In the genomic region with DNA sequence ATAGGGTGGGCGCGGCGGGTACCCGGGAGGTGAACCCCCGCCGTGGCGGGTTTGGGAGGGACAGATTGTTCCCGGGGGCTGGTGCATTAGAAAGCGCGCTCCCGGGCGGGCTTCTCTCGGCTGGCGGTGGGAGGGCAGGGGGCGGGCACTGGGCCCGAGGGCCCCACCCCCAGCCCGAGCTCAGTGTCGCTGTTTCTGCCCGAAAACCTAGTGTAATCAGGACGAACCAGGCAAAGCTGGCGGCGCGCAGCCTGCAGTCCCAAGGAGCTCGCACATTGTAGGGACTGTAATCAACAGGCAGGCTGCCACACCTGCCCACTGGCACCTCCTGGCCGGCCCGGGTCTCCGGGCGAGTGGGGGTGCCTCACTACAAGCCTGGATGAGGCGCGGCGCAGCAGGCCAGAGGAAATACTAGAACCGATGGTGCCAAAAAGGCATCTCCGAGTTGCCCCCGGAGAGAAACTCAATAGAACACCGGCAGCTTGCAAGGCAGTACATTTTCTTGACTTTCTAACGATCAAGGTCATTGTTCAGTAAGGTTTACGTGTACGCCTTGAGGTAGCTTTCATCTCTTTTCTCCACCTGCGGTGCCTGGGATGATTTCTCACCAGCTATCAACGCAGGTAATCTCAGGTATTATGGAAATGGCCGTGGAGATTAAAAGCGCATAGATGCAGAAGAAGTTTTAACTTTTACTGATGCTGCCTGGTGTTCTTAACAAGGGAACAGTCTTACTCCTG, we compare ENCODE assay signal across 8 cellular contexts. TPM values are rescaled to one million over a fixed set of nuclear protein-coding genes. Genes with fewer than 3 reads are reported as not detected.
DNase-seq lines count a peak whose midpoint lies in the region; ATAC-seq, FAIRE-seq and TF ChIP-seq lines count a peak whose summit lies in the region.

No MANE protein-coding gene starts in this region.

- H3K4me1 ChIP-seq in endothelial cell of umbilical vein (ENCODE audit: control insufficient read depth, extremely low read depth, insufficient read depth, low read length): peaks cover 2% of the 10 kb centered on the region
- peaks cover 0 to 4% of the 10 kb centered on the region in 2 donors for H3K4me1 ChIP-seq in naive thymus-derived CD4-positive, alpha-beta T cell (ENCODE audit: control insufficient read depth in 2 of 2, insufficient read depth in 2 of 2, low read length in 2 of 2)

- H3K4me3 Mint-ChIP-seq in activated CD8-positive, alpha-beta memory T cell treated with anti-CD3 and anti-CD28 coated beads, Interleukin-2, amount 10 ng/mL, durations not matched to agents 7 days and 5 days: peak overlapping the region; percentile 73
- peak overlapping the region; percentile 85 to 92 (median 88) for H3K4me3 Mint-ChIP-seq in naive thymus-derived CD4-positive, alpha-beta T cell
- peak overlapping the region; percentile 81 to 90 for H3K4me3 Mint-ChIP-seq in stimulated activated naive B cell treated with anti-CD40 and anti-IgM and Interleukin-4, amounts not matched to agents 10 μg/mL and 1 μg/mL and 100 μg/mL, for 72 hours

- POLR2A ChIA-PET in endothelial cell of umbilical vein (lab: Charles Lee): no interaction called here
- POLR2A ChIA-PET in naive thymus-derived CD4-positive, alpha-beta T cell (lab: Charles Lee): interaction anchor here (0.6 to 2.5 kb wide), 3 partner anchors 10 to 1233 kb away, joined by 3 to 8 read pairs (median 3); a partner anchor contains a TSS

- no peaks in the 10 kb centered on the region for H3K9me3 ChIP-seq in endothelial cell of umbilical vein (replicated peaks; ENCODE audit: control insufficient read depth, insufficient read depth, low read length)
- no peaks in the 10 kb centered on the region for H3K9me3 ChIP-seq in naive thymus-derived CD4-positive, alpha-beta T cell (ENCODE audit: control insufficient read depth in 2 of 3, low read length in 3 of 3)

- peak; percentile 28 for FAIRE-seq in endothelial cell of umbilical vein (lab: Jason Lieb, UNC)

- no peak for TF ChIP-seq POLR2A in endothelial cell of umbilical vein (IDR thresholded peaks at IDR 0.05; ENCODE audit: low read depth, low read length)

- CTCF ChIA-PET in activated CD8-positive, alpha-beta memory T cell treated with anti-CD3 and anti-CD28 coated beads, Interleukin-2, amount 10 ng/mL, durations not matched to agents 7 days and 5 days (lab: Charles Lee): interaction anchor here (0.7 to 5.6 kb wide), 6 partner anchors 10 to 107 kb away, joined by 3 to 42 read pairs (median 4); no protein-coding TSS in a partner anchor
- CTCF ChIA-PET in endothelial cell of umbilical vein (lab: Charles Lee): interaction anchor here (2.2 to 7.4 kb wide), 2 partner anchors 10 to 57 kb away, joined by 6 to 84 read pairs; no protein-coding TSS in a partner anchor
- CTCF ChIA-PET in naive thymus-derived CD4-positive, alpha-beta T cell (lab: Charles Lee): interaction anchor here (1.1 to 6.5 kb wide), 3 partner anchors 11 to 116 kb away, joined by 3 to 51 read pairs (median 18); no protein-coding TSS in a partner anchor

- H3K27me3 Mint-ChIP-seq in activated CD8-positive, alpha-beta memory T cell treated with anti-CD3 and anti-CD28 coated beads, Interleukin-2, amount 10 ng/mL, durations not matched to agents 7 days and 5 days: peaks cover 77% of the 10 kb centered on the region
- peaks cover 13 to 81% (median 19%) of the 10 kb centered on the region in 5 donors for H3K27me3 Mint-ChIP-seq in naive thymus-derived CD4-positive, alpha-beta T cell
- H3K27me3 Mint-ChIP-seq in stimulated activated naive B cell treated with anti-CD40 and anti-IgM and Interleukin-4, amounts not matched to agents 10 μg/mL and 1 μg/mL and 100 μg/mL, for 72 hours: peaks cover 49 to 57% of the 10 kb centered on the region in 2 donors

- BruUV-seq in endothelial cell of umbilical vein (replicated peaks; lab: Mats Ljungman, UMichigan): no TSS peak

- intact Hi-C loops in endothelial cell of umbilical vein (cut with micrococcal nuclease): no loop called here
- intact Hi-C loops in naive thymus-derived CD4-positive, alpha-beta T cell (cut with micrococcal nuclease): loop anchor here (1.0 to 10.0 kb wide), 5 partner anchors 34 to 336 kb away; a partner anchor contains a TSS

- peak overlapping the region; percentile 73 for H2AFZ ChIP-seq in endothelial cell of umbilical vein (ENCODE audit: low read depth, low read length)

- no peak overlapping the region for H3K27ac ChIP-seq in endothelial cell of umbilical vein (ENCODE audit: insufficient read depth, low read depth, low read length)
- peak overlapping the region; percentile 20 for H3K27ac ChIP-seq in naive thymus-derived CD4-positive, alpha-beta T cell (ENCODE audit: low read depth, low read length)

- H3K9ac ChIP-seq in endothelial cell of umbilical vein (replicated peaks; ENCODE audit: extremely low read depth, insufficient read depth, low read length): no peak overlapping the region

- H3K9me3 Mint-ChIP-seq in activated CD8-positive, alpha-beta memory T cell treated with anti-CD3 and anti-CD28 coated beads, Interleukin-2, amount 10 ng/mL, durations not matched to agents 7 days and 5 days (ENCODE audit: low read depth): no peaks in the 10 kb centered on the region
- H3K9me3 Mint-ChIP-seq in naive thymus-derived CD4-positive, alpha-beta T cell: no peaks in the 10 kb centered on the region
- no peaks in the 10 kb centered on the region for H3K9me3 Mint-ChIP-seq in stimulated activated naive B cell treated with anti-CD40 and anti-IgM and Interleukin-4, amounts not matched to agents 10 μg/mL and 1 μg/mL and 100 μg/mL, for 72 hours

- TF ChIP-seq CTCF in endothelial cell of umbilical vein (IDR thresholded peaks at IDR 0.05; ENCODE audit: extremely low read depth in 1 of 2, insufficient read depth in 1 of 2, low read depth in 1 of 2, low read length in 2 of 2): no peak

- no peak overlapping the region for H3K27ac Mint-ChIP-seq in activated CD8-positive, alpha-beta memory T cell treated with anti-CD3 and anti-CD28 coated beads, Interleukin-2, amount 10 ng/mL, durations not matched to agents 7 days and 5 days
- H3K27ac Mint-ChIP-seq in naive thymus-derived CD4-positive, alpha-beta T cell: peak overlapping the region in 4 of 9 donors; percentile 8 to 59 (median 22)
- no peak overlapping the region for H3K27ac Mint-ChIP-seq in stimulated activated naive B cell treated with anti-CD40 and anti-IgM and Interleukin-4, amounts not matched to agents 10 μg/mL and 1 μg/mL and 100 μg/mL, for 72 hours

- H3K4me2 ChIP-seq in endothelial cell of umbilical vein (ENCODE audit: insufficient read depth, low read length): peak overlapping the region; percentile 70

- H3K27me3 ChIP-seq in H7 (ENCODE audit: control insufficient read depth, insufficient read depth, low read length) (peaks cover 50% of the 10 kb centered on the region), endothelial cell of umbilical vein (ENCODE audit: control insufficient read depth in 2 of 2, insufficient read depth in 2 of 2, low read length in 2 of 2) (peaks cover 49 to 81% of the 10 kb centered on the region in 2 experiments)
- H3K27me3 ChIP-seq in naive thymus-derived CD4-positive, alpha-beta T cell (ENCODE audit: control insufficient read depth in 2 of 2, insufficient read depth in 2 of 2, low read length in 2 of 2): peaks cover 0 to 7% of the 10 kb centered on the region in 2 donors

- dilution Hi-C loops in endothelial cell of umbilical vein (cut with MboI; ENCODE audit: extremely low pct_ligation_motif_present, low sequenced_read_pairs): no loop called here

- no peaks in the 10 kb centered on the region for H3K79me2 ChIP-seq in endothelial cell of umbilical vein (ENCODE audit: control insufficient read depth, insufficient read depth, low read length)

- no peaks in the 10 kb centered on the region for H3K36me3 Mint-ChIP-seq in activated CD8-positive, alpha-beta memory T cell treated with anti-CD3 and anti-CD28 coated beads, Interleukin-2, amount 10 ng/mL, durations not matched to agents 7 days and 5 days
- H3K36me3 Mint-ChIP-seq in naive thymus-derived CD4-positive, alpha-beta T cell: no peaks in the 10 kb centered on the region
- no peaks in the 10 kb centered on the region for H3K36me3 Mint-ChIP-seq in stimulated activated naive B cell treated with anti-CD40 and anti-IgM and Interleukin-4, amounts not matched to agents 10 μg/mL and 1 μg/mL and 100 μg/mL, for 72 hours

- peak; percentile 94 for ATAC-seq in activated CD8-positive, alpha-beta memory T cell treated with anti-CD3 and anti-CD28 coated beads, Interleukin-2, amount 10 ng/mL, durations not matched to agents 7 days and 5 days
- ATAC-seq in naive thymus-derived CD4-positive, alpha-beta T cell: peak; percentile 85
- peak; percentile 76 to 81 for ATAC-seq in stimulated activated naive B cell treated with anti-CD40 and anti-IgM and Interleukin-4, amounts not matched to agents 10 μg/mL and 1 μg/mL and 100 μg/mL, for 72 hours (replicated peaks)

- H3K36me3 ChIP-seq in H7 (replicated peaks; ENCODE audit: control insufficient read depth, insufficient read depth, low read length): no peaks in the 10 kb centered on the region
- no peaks in the 10 kb centered on the region for H3K36me3 ChIP-seq in endothelial cell of umbilical vein (ENCODE audit: control insufficient read depth in 2 of 2, extremely low read depth in 1 of 2, insufficient read depth in 2 of 2, low read length in 2 of 2)
- H3K36me3 ChIP-seq in naive thymus-derived CD4-positive, alpha-beta T cell (ENCODE audit: control insufficient read depth in 2 of 3, insufficient read depth in 3 of 3, low read length in 3 of 3): no peaks in the 10 kb centered on the region

- H3K4me3 ChIP-seq in H7 (ENCODE audit: insufficient read depth, low read depth, low read length) (peak overlapping the region; percentile 53), endothelial cell of umbilical vein (replicated peaks in 1 of 3; ENCODE audit: insufficient read depth in 1 of 3, low read depth in 1 of 3, low read length in 3 of 3) (peak overlapping the region; percentile 34 to 40 (median 35))
- H3K4me3 ChIP-seq in naive thymus-derived CD4-positive, alpha-beta T cell (ENCODE audit: low read length): peak overlapping the region; percentile 67

- H3K9me1 ChIP-seq in endothelial cell of umbilical vein (replicated peaks; ENCODE audit: control insufficient read depth, extremely low read depth, insufficient read depth, low read length): no peaks in the 10 kb centered on the region

- H3K4me1 Mint-ChIP-seq in activated CD8-positive, alpha-beta memory T cell treated with anti-CD3 and anti-CD28 coated beads, Interleukin-2, amount 10 ng/mL, durations not matched to agents 7 days and 5 days: peaks cover 13% of the 10 kb centered on the region
- H3K4me1 Mint-ChIP-seq in naive thymus-derived CD4-positive, alpha-beta T cell: peaks cover 0 to 11% (median 8%) of the 10 kb centered on the region in 7 donors
- H3K4me1 Mint-ChIP-seq in stimulated activated naive B cell treated with anti-CD40 and anti-IgM and Interleukin-4, amounts not matched to agents 10 μg/mL and 1 μg/mL and 100 μg/mL, for 72 hours: peaks cover 5 to 9% of the 10 kb centered on the region in 2 donors

- H4K20me1 ChIP-seq in endothelial cell of umbilical vein (replicated peaks; ENCODE audit: control insufficient read depth, extremely low read depth, insufficient read depth, low read length): no peaks in the 10 kb centered on the region

- DNase-seq in CD1c-positive myeloid dendritic cell (ENCODE audit: extremely low spot score): peak; percentile 32
- peak; percentile 94 for DNase-seq in H7
- DNase-seq in NCI-H524 treated with DMSO at 0.1 percent for 48 hours (lab: John Stamatoyannopoulos, UW): peak; percentile 19
- DNase-seq in activated CD8-positive, alpha-beta memory T cell treated with anti-CD3 and anti-CD28 coated beads, Interleukin-2, amount 10 ng/mL, durations not matched to agents 7 days and 5 days: peak; percentile 67
- peak; percentile 8 for DNase-seq in endothelial cell of umbilical vein (ENCODE audit: low read depth, low spot score)
- DNase-seq in naive thymus-derived CD4-positive, alpha-beta T cell: peak; percentile 29 to 68 (median 54)
- peak; percentile 23 for DNase-seq in stimulated activated naive B cell treated with anti-CD40 and anti-IgM and Interleukin-4, amounts not matched to agents 10 μg/mL and 1 μg/mL and 100 μg/mL, for 72 hours
- no peak for DNase-seq in NK-92 (lab: John Stamatoyannopoulos, UW; ENCODE audit: unreplicated experiment)

RNA-seq across cellular contexts. Expression of a gene that starts 0.8 kb away (rescaled TPM):
- 0.17 and 0.22 TPM in 2 replicates for total RNA-seq in H7 (2014; rRNA removed; shearing (Covaris generic))
- total RNA-seq in activated CD8-positive, alpha-beta memory T cell treated with anti-CD3 and anti-CD28 coated beads, Interleukin-2, amount 10 ng/mL, durations not matched to agents 7 days and 5 days: not detected
- total RNA-seq in endothelial cell of umbilical vein: 0.07 TPM in 1 of 2 replicates, not detected in the other
- 0.02 and 0.03 TPM in 2 replicates for polyA plus RNA-seq in endothelial cell of umbilical vein
- 0.04 and 0.05 TPM in 2 replicates for polyA plus RNA-seq in endothelial cell of umbilical vein (2011; cell fraction: cytosol; rRNA removed)
- polyA plus RNA-seq in endothelial cell of umbilical vein (2011; cell fraction: nucleus; rRNA removed): 0.01 and 0.08 TPM in 2 replicates
- not detected in 2 replicates for polyA plus RNA-seq in endothelial cell of umbilical vein (2012)
- polyA minus RNA-seq in endothelial cell of umbilical vein: 0.13 TPM in 1 of 2 replicates, not detected in the other
- not detected for polyA minus RNA-seq in endothelial cell of umbilical vein (2011; cell fraction: cytosol; rRNA and poly(A)+ RNA removed)
- 0.10 TPM in 1 of 2 replicates, not detected in the other for polyA minus RNA-seq in endothelial cell of umbilical vein (2011; cell fraction: nucleus; rRNA and poly(A)+ RNA removed)
- total RNA-seq in naive thymus-derived CD4-positive, alpha-beta T cell: under 1 TPM in 3 of 5 experiments, not detected in 2; 0.05 to 0.12 (median 0.05) TPM
- not detected for polyA plus RNA-seq in naive thymus-derived CD4-positive, alpha-beta T cell

RNA-seq across cellular contexts. Expression of a gene that starts 33.7 kb away (rescaled TPM):
- total RNA-seq in H7 (2014; rRNA removed; shearing (Covaris generic)): 19.5 and 21.9 TPM in 2 replicates
- total RNA-seq in activated CD8-positive, alpha-beta memory T cell treated with anti-CD3 and anti-CD28 coated beads, Interleukin-2, amount 10 ng/mL, durations not matched to agents 7 days and 5 days: 10 to 100 TPM; 49.3 to 57.9 TPM
- 44.0 and 44.4 TPM in 2 replicates for total RNA-seq in endothelial cell of umbilical vein
- 56.5 and 62.2 TPM in 2 replicates for polyA plus RNA-seq in endothelial cell of umbilical vein
- 76.4 and 79.8 TPM in 2 replicates for polyA plus RNA-seq in endothelial cell of umbilical vein (2011; cell fraction: cytosol; rRNA removed)
- 24.0 and 38.0 TPM in 2 replicates for polyA plus RNA-seq in endothelial cell of umbilical vein (2011; cell fraction: nucleus; rRNA removed)
- polyA plus RNA-seq in endothelial cell of umbilical vein (2012): 44.3 and 49.5 TPM in 2 replicates
- 26.2 and 28.0 TPM in 2 replicates for polyA minus RNA-seq in endothelial cell of umbilical vein
- polyA minus RNA-seq in endothelial cell of umbilical vein (2011; cell fraction: cytosol; rRNA and poly(A)+ RNA removed): 24.3 TPM
- 14.9 and 19.5 TPM in 2 replicates for polyA minus RNA-seq in endothelial cell of umbilical vein (2011; cell fraction: nucleus; rRNA and poly(A)+ RNA removed)
- total RNA-seq in naive thymus-derived CD4-positive, alpha-beta T cell: 100 to 1,000 TPM in 2 of 5 experiments, 10 to 100 TPM in 3; 71.9 to 117 (median 80.7) TPM
- 100 to 1,000 TPM; 177 to 204 TPM for polyA plus RNA-seq in naive thymus-derived CD4-positive, alpha-beta T cell
